8 cellular contexts compared by ENCODE assay signal in genomic region chr5:73498057-73498992, GRCh38. TPM values are rescaled to one million over a fixed set of nuclear protein-coding genes. Genes with fewer than 3 reads are reported as not detected.
DNase-seq lines count a peak whose midpoint lies in the region; ATAC-seq and TF ChIP-seq lines count a peak whose summit lies in the region.

TSS of gene BTF3 (plus strand) at chr5:73498442. CDS start at chr5:73498668, 226 bp downstream.

- TF ChIP-seq CTCF in GM12875 (IDR thresholded peaks at IDR 0.05; ENCODE audit: borderline replicate concordance, insufficient read depth, low read depth, low read length) (no peak), heart right ventricle (IDR thresholded peaks at IDR 0.05) (no peak), upper lobe of right lung (IDR thresholded peaks at IDR 0.05) (no peak)

- ATAC-seq in HG02798 (IDR thresholded peaks at IDR 0.05; ENCODE audit: poor library complexity, unreplicated experiment) = peak; percentile 97
- peak; percentile 96 to 100 (median 99) for ATAC-seq in heart right ventricle
- ATAC-seq in upper lobe of right lung = peak; percentile 99

- H3K27me3 ChIP-seq in heart right ventricle (no peaks in the 10 kb centered on the region), upper lobe of right lung (no peaks in the 10 kb centered on the region)

- DNase-seq in NCI-H1436 (lab: John Stamatoyannopoulos, UW) = peak; percentile 94
- peak; percentile 87 for DNase-seq in T follicular helper cell (ENCODE audit: low read depth)
- DNase-seq in heart right ventricle = peak; percentile 96
- peak; percentile 99 for DNase-seq in posterior vena cava (ENCODE audit: low spot score)
- DNase-seq in upper lobe of right lung = peak; percentile 97

- no peaks in the 10 kb centered on the region for H3K9me3 ChIP-seq in heart right ventricle
- no peaks in the 10 kb centered on the region for H3K9me3 ChIP-seq in upper lobe of right lung

- peak within 1 kb of the TSS; percentile 30 for H3K27ac ChIP-seq in adipose tissue (ENCODE audit: low read depth, low read length)
- peak within 1 kb of the TSS; percentile 88 to 97 (median 92) for H3K27ac ChIP-seq in heart right ventricle
- H3K27ac ChIP-seq in upper lobe of right lung = peak within 1 kb of the TSS; percentile 98

- peaks cover 2 to 40% (median 30%) of the 10 kb centered on the region in 9 donors for H3K4me1 ChIP-seq in heart right ventricle
- peaks cover 18% of the 10 kb centered on the region for H3K4me1 ChIP-seq in upper lobe of right lung

- peaks cover 0 to 37% (median 17%) of the 10 kb centered on the region in 9 donors for H3K36me3 ChIP-seq in heart right ventricle
- H3K36me3 ChIP-seq in upper lobe of right lung = peaks cover 32% of the 10 kb centered on the region

- H3K4me3 ChIP-seq in GM12875 (ENCODE audit: low read depth, low read length) (peak within 1 kb of the TSS; percentile 98), heart right ventricle (peak within 1 kb of the TSS; percentile 77 to 97 (median 90)), upper lobe of right lung (peak within 1 kb of the TSS; percentile 89)

- 0 to 1% (median 0%) methylated on average over 65 to 67 of the region's 67 CpGs for WGBS in adipose tissue, 3 donors
- 1% methylated on average over 65 to 67 of the region's 67 CpGs for WGBS in heart right ventricle, 2 donors

- intact Hi-C loops in heart right ventricle (cut with DNase I) = no loop called here
- intact Hi-C loops in posterior vena cava (cut with DNase I) = no loop called here
- intact Hi-C loops in upper lobe of right lung (cut with DNase I) = no loop called here

RNA-seq across cellular contexts. Expression of gene BTF3, which starts in this region (rescaled TPM):
- polyA plus RNA-seq in adipose tissue (100 to 1,000 TPM; 398 to 993 (median 677) TPM), heart right ventricle (100 to 1,000 TPM; 283 to 714 TPM)
- total RNA-seq in heart right ventricle (100 to 1,000 TPM; 359 to 410 (median 399) TPM), posterior vena cava (100 to 1,000 TPM; 389 to 397 TPM), upper lobe of right lung (394 TPM)

Comparison
In these comparisons a context has a peak if more than half of its experiments do, and no peak if none do; other contexts are left out.
1. Peak in every context shown above with its lines: DNase-seq, ATAC-seq, H3K4me3 ChIP-seq and H3K27ac ChIP-seq.
2. H3K27ac ChIP-seq: peak in every context shown above with its lines; median percentile 98 in upper lobe of right lung; 92 in heart right ventricle; 30 in adipose tissue.